12 cellular contexts compared by ENCODE assay signal in genomic region chr17:65530985-65531507, GRCh38. TPM values are rescaled to one million over a fixed set of nuclear protein-coding genes. Genes with fewer than 3 reads are reported as not detected.
DNase-seq lines count a peak whose midpoint lies in the region; ATAC-seq, FAIRE-seq and TF ChIP-seq lines count a peak whose summit lies in the region.
"Had no signal": no experiment of that assay in that cellular context is flagged by ENCODE, and none has a peak within 500 bp of the region (broad histone marks: within the 10 kb centered on the region; RNA-seq: fewer than 3 reads in every experiment).

No MANE protein-coding gene starts in this region.

- no peaks in the 10 kb centered on the region for H3K79me2 ChIP-seq in SK-N-SH (ENCODE audit: insufficient read depth)

- H3K27me3 Mint-ChIP-seq in endothelial cell (ENCODE audit: unreplicated experiment) = peaks cover 7% of the 10 kb centered on the region

- FAIRE-seq in H54 (lab: Jason Lieb, UNC) = no peak

- peaks cover 34 to 63% of the 10 kb centered on the region in 2 experiments for H3K36me3 ChIP-seq in SK-N-SH (replicated peaks in 1 of 2; ENCODE audit: control insufficient read depth in 1 of 2, insufficient read depth in 2 of 2, low read length in 1 of 2)
- H3K36me3 ChIP-seq in mesodermal cell (ENCODE audit: control insufficient read depth, insufficient read depth, low read length) = peaks cover 75% of the 10 kb centered on the region
- H3K36me3 ChIP-seq in urinary bladder (ENCODE audit: insufficient read depth) = peaks cover 2% of the 10 kb centered on the region

- TF ChIP-seq RAD21 in SK-N-SH (IDR thresholded peaks at IDR 0.05; ENCODE audit: low read length) = no peak

- H3K9me3 Mint-ChIP-seq in endothelial cell (ENCODE audit: unreplicated experiment) = no peaks in the 10 kb centered on the region
- H3K9me3 Mint-ChIP-seq: immature natural killer cell; T-helper 2 cell treated with Interferon-gamma antibody and Interleukin-4, amounts not matched to agents 5 μg/mL and 100 μg/mL, for 36 hours had no signal

- H3K4me3 ChIP-seq in SK-N-SH (ENCODE audit: low read depth in 2 of 2, low read length in 1 of 2) (no peak overlapping the region), mesodermal cell (ENCODE audit: extremely low read depth, insufficient read depth, low read length, poor library complexity, severe bottlenecking) (no peak overlapping the region), urinary bladder (ENCODE audit: low read depth, low read length) (no peak overlapping the region)

- ATAC-seq in SK-N-SH treated with all-trans-retinoic acid at 6 μM for 48 hours = no peak

- no peaks in the 10 kb centered on the region for H4K20me1 ChIP-seq in SK-N-SH (ENCODE audit: insufficient read depth)

- H3K27ac Mint-ChIP-seq in endothelial cell (ENCODE audit: unreplicated experiment) = peak overlapping the region; percentile 51
- H3K27ac Mint-ChIP-seq: immature natural killer cell; T-helper 2 cell treated with Interferon-gamma antibody and Interleukin-4, amounts not matched to agents 5 μg/mL and 100 μg/mL, for 36 hours had no signal

- TF ChIP-seq EP300 in SK-N-SH (IDR thresholded peaks at IDR 0.05; ENCODE audit: borderline replicate concordance in 1 of 2, low read depth in 1 of 2, low read length in 1 of 2) = no peak

- H3K4me3 Mint-ChIP-seq in endothelial cell (ENCODE audit: unreplicated experiment) = no peak overlapping the region
- H3K4me3 Mint-ChIP-seq: immature natural killer cell; T-helper 2 cell treated with Interferon-gamma antibody and Interleukin-4, amounts not matched to agents 5 μg/mL and 100 μg/mL, for 36 hours had no signal

- CTCF ChIA-PET in SK-N-SH (lab: Yijun Ruan, JAX) = interaction anchor here (0.7 to 2.2 kb wide), 10 partner anchors 10 to 906 kb away, joined by 3 to 7 read pairs (median 4); no protein-coding TSS in a partner anchor

- peaks cover 21% of the 10 kb centered on the region for H3K4me1 Mint-ChIP-seq in endothelial cell (ENCODE audit: unreplicated experiment)
- H3K4me1 Mint-ChIP-seq: immature natural killer cell had no signal

- 80% methylated on average over 6 of the region's 6 CpGs for WGBS in SK-N-SH (ENCODE audit: low lambda C conversion rate)
- 33 to 36% methylated on average over 3 to 6 of the region's 6 CpGs for WGBS in mesodermal cell (ENCODE audit: insufficient coverage in 2 of 2), 2 experiments
- WGBS in urinary bladder = 15% methylated on average over 6 of the region's 6 CpGs

- H3K4me2 ChIP-seq in SK-N-SH = no peak overlapping the region

- no peaks in the 10 kb centered on the region for H3K27me3 ChIP-seq in SK-N-SH (ENCODE audit: insufficient read depth)

- H3K9me2 ChIP-seq in SK-N-SH = no peaks in the 10 kb centered on the region

- no peak overlapping the region for H2AFZ ChIP-seq in SK-N-SH (ENCODE audit: low read depth)

- H3K36me3 Mint-ChIP-seq in endothelial cell (ENCODE audit: low read depth, unreplicated experiment) = peaks cover 44% of the 10 kb centered on the region

- TF ChIP-seq POLR2A in H54 (IDR thresholded peaks at IDR 0.05; ENCODE audit: low read depth, low read length) = no peak

- H3F3A ChIP-seq in SK-N-SH (replicated peaks; ENCODE audit: insufficient read depth) = no peaks in the 10 kb centered on the region

- DNase-seq in SK-N-SH = peak; percentile 48
- no peak for DNase-seq in endothelial cell (ENCODE audit: low spot score)
- no peak for DNase-seq in NCI-H510A treated with DMSO at 0.1 percent for 48 hours (lab: John Stamatoyannopoulos, UW)
- no peak for DNase-seq in NCI-H1930 (lab: John Stamatoyannopoulos, UW)
- no peak for DNase-seq in H54 (ENCODE audit: insufficient read length, low spot score)
- DNase-seq: activated naive CD4-positive, alpha-beta T cell treated with Interleukin-2 at 50 U/mL for 16 hours; immature natural killer cell; NCI-H1436 had no signal

- H3K27ac ChIP-seq in SK-N-SH (ENCODE audit: low read depth in 2 of 2, low read length in 1 of 2) (peak overlapping the region in 1 of 2 experiments; percentile 91; a peak in 2 of 4 replicates), mesodermal cell (ENCODE audit: low read depth, low read length, severe bottlenecking) (peak overlapping the region; percentile 89), urinary bladder (ENCODE audit: low read depth) (peak overlapping the region; percentile 53)

- no peak for TF ChIP-seq CTCF in SK-N-SH (IDR thresholded peaks at IDR 0.05)
- TF ChIP-seq CTCF in endothelial cell (IDR thresholded peaks at IDR 0.05; ENCODE audit: unreplicated experiment) = no peak

- H3K4me1 ChIP-seq in SK-N-SH (ENCODE audit: control insufficient read depth in 1 of 2, insufficient read depth in 2 of 2, low read depth in 1 of 2, low read length in 1 of 2) = peaks cover 0 to 34% of the 10 kb centered on the region in 2 experiments; a peak in 2 of 4 replicates
- H3K4me1 ChIP-seq in mesodermal cell (ENCODE audit: control insufficient read depth, insufficient read depth, low read length, poor library complexity, severe bottlenecking) = peaks cover 28% of the 10 kb centered on the region
- no peaks in the 10 kb centered on the region for H3K4me1 ChIP-seq in urinary bladder (ENCODE audit: insufficient read depth)

- H3K9ac ChIP-seq in SK-N-SH = no peak overlapping the region

- H3K9me3 ChIP-seq in SK-N-SH = no peaks in the 10 kb centered on the region
- H3K9me3 ChIP-seq in mesodermal cell (ENCODE audit: control insufficient read depth, low read length) = no peaks in the 10 kb centered on the region

- POLR2A ChIA-PET in SK-N-SH (lab: Yijun Ruan, JAX) = interaction anchor here (0.6 to 0.9 kb wide), 2 partner anchors 9 to 28 kb away, joined by 3 to 5 read pairs; no protein-coding TSS in a partner anchor

TF ChIP-seq in SK-N-SH, 30 proteins besides CTCF, POLR2A, EP300 and RAD21:
- TF ChIP-seq MAX (IDR thresholded peaks at IDR 0.05; ENCODE audit: low read depth) = no peak
- no peak for TF ChIP-seq YY1 (IDR thresholded peaks at IDR 0.05; ENCODE audit: low read depth)
- TF ChIP-seq EZH2phosphoT487 (IDR thresholded peaks at IDR 0.05; ENCODE audit: borderline replicate concordance, low read depth) = no peak
- no peak for TF ChIP-seq FOXJ3 (CRISPR knock-in tag; IDR thresholded peaks at IDR 0.05)
- TF ChIP-seq POLR2AphosphoS5 (IDR thresholded peaks at IDR 0.05; ENCODE audit: low read depth, low read length) = no peak

TF ChIP-seq in SK-N-SH treated with all-trans-retinoic acid at 6 μM for 48 hours, 23 proteins besides CTCF, POLR2A, EP300 and RAD21:
- TF ChIP-seq SNAI2 (CRISPR knock-in tag; IDR thresholded peaks at IDR 0.05) (no peak), GLIS3 (CRISPR knock-in tag; IDR thresholded peaks at IDR 0.05) (no peak), RARB (CRISPR knock-in tag; IDR thresholded peaks at IDR 0.05) (no peak), CSDC2 (CRISPR knock-in tag; IDR thresholded peaks at IDR 0.05) (no peak)

RNA-seq across cellular contexts. Expression of gene AXIN2, which starts 30.4 kb away (rescaled TPM):
- polyA plus RNA-seq in SK-N-SH (2012; rRNA removed) = 7.9 and 8.3 TPM in 2 replicates
- 5.4 and 7.0 TPM in 2 replicates for polyA plus RNA-seq in SK-N-SH (2012; cell fraction: cytosol; rRNA removed)
- polyA plus RNA-seq in SK-N-SH (2012; cell fraction: nucleus; rRNA removed) = 17.8 and 19.1 TPM in 2 replicates
- 44.8 TPM for total RNA-seq in endothelial cell (ENCODE audit: unreplicated experiment)
- polyA plus RNA-seq in mesodermal cell (2013, experiment 1 of 2) = 32.4 TPM
- 26.7 TPM for polyA plus RNA-seq in mesodermal cell (2013, experiment 2 of 2)
- 23.4 TPM for total RNA-seq in urinary bladder
- polyA plus RNA-seq in urinary bladder = 25.4 TPM
